Comparison of ENCODE assay signal across 27 cellular contexts in the genomic region with DNA sequence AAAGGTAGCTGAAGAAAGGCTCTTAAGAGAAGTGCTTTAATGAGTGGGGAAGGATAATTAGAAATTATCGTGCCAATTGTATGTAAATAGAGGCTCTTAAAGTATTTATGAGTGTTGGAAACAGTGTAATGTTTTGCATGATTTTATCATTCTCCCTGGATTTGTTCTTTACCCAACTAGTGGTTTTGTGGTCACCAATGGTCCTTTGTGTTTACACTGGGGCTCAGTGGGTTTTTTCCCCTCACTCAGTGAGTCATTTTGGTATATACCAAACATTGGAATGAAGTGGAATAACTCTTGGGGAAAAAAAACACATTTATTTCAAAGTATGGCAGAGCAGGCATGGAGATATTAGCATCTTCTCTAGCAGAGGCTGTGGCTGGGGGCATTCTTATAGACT. TPM values are rescaled to one million over a fixed set of nuclear protein-coding genes. Genes with fewer than 3 reads are reported as not detected.
A peak's percentile ranks its signal among the peaks of the same experiment; 100 is the strongest.
DNase-seq lines count a peak whose midpoint lies in the region; ATAC-seq, FAIRE-seq and TF ChIP-seq lines count a peak whose summit lies in the region.
"Had no signal": no experiment of that assay in that cellular context is flagged by ENCODE, and none has a peak within 500 bp of the region (broad histone marks: within the 10 kb centered on the region; RNA-seq: fewer than 3 reads in every experiment).

No MANE protein-coding gene starts in this region.

- TF ChIP-seq CTCF in astrocyte (IDR thresholded peaks at IDR 0.05; ENCODE audit: insufficient read depth, low read depth, low read length), result no peak
- no peak for TF ChIP-seq CTCF in HFFc6 (IDR thresholded peaks at IDR 0.05)

- H3K9me3 ChIP-seq in astrocyte (ENCODE audit: insufficient read depth, low read depth, low read length), result peaks cover 6% of the 10 kb centered on the region
- H3K9me3 ChIP-seq: HAP-1 had no signal

- no peaks in the 10 kb centered on the region for H3K36me3 ChIP-seq in astrocyte (ENCODE audit: insufficient read depth, low read length)
- H3K36me3 ChIP-seq: HAP-1 had no signal

- no peak for FAIRE-seq in astrocyte (lab: Jason Lieb, UNC)
- no peak for FAIRE-seq in H54 (lab: Jason Lieb, UNC)

- peaks cover 39% of the 10 kb centered on the region for H3K27me3 ChIP-seq in astrocyte (ENCODE audit: insufficient read depth, low read length)

- no peak for TF ChIP-seq POLR2A in H54 (IDR thresholded peaks at IDR 0.05; ENCODE audit: low read depth, low read length)

- ATAC-seq in left colon, result no peak
- ATAC-seq: CD8-positive, alpha-beta T cell had no signal

- no peaks in the 10 kb centered on the region for H3K79me2 ChIP-seq in astrocyte (ENCODE audit: insufficient read depth, low read length)

- H2AFZ ChIP-seq in astrocyte (ENCODE audit: low read depth, low read length), result no peak overlapping the region

- H3K4me1 Mint-ChIP-seq in astrocyte (ENCODE audit: low read depth, unreplicated experiment) (peaks cover 8% of the 10 kb centered on the region), HFFc6 (ENCODE audit: low read depth) (no peaks in the 10 kb centered on the region)

- no peaks in the 10 kb centered on the region for H3K36me3 Mint-ChIP-seq in astrocyte (ENCODE audit: low read depth, unreplicated experiment)
- H3K36me3 Mint-ChIP-seq in HFFc6 (ENCODE audit: low read depth), result no peaks in the 10 kb centered on the region
- H3K36me3 Mint-ChIP-seq: CD8-positive, alpha-beta T cell had no signal

- H3K4me3 ChIP-seq in astrocyte (ENCODE audit: insufficient read depth, low read depth, low read length), result no peak overlapping the region
- H3K4me3 ChIP-seq: HAP-1, SK-N-MC had no signal

- no peaks in the 10 kb centered on the region for H3K4me1 ChIP-seq in astrocyte (ENCODE audit: insufficient read depth, low read length)
- H3K4me1 ChIP-seq: HAP-1 had no signal

- no peak overlapping the region for H3K27ac Mint-ChIP-seq in astrocyte (ENCODE audit: unreplicated experiment)
- H3K27ac Mint-ChIP-seq in HFFc6, result no peak overlapping the region
- H3K27ac Mint-ChIP-seq: CD8-positive, alpha-beta T cell had no signal

- H3K27ac ChIP-seq in astrocyte (ENCODE audit: low read depth, low read length), result no peak overlapping the region
- H3K27ac ChIP-seq: 22Rv1, HL-60, KMS-11, SK-N-MC had no signal

- no peaks in the 10 kb centered on the region for H4K20me1 ChIP-seq in astrocyte (ENCODE audit: insufficient read depth, low read length)

- no peak overlapping the region for H3K9ac ChIP-seq in astrocyte (ENCODE audit: low read length)
- H3K9ac ChIP-seq: KMS-11 had no signal

- peaks cover 19% of the 10 kb centered on the region for H3K27me3 Mint-ChIP-seq in astrocyte (ENCODE audit: low read depth, unreplicated experiment)
- peaks cover 27% of the 10 kb centered on the region for H3K27me3 Mint-ChIP-seq in HFFc6 (ENCODE audit: insufficient read depth)

- intact Hi-C loops in left colon (cut with DNase I, micrococcal nuclease), result no loop called here

- no peak overlapping the region for H3K4me2 ChIP-seq in astrocyte (ENCODE audit: low read length)
- H3K4me2 ChIP-seq: KMS-11 had no signal

- peak; percentile 6 for DNase-seq in A172 (ENCODE audit: low spot score)
- DNase-seq in LHCN-M2 (ENCODE audit: low read depth), result peak; percentile 39
- DNase-seq in astrocyte (ENCODE audit: low read depth), result peak; percentile 39
- DNase-seq in glomerular visceral epithelial cell (ENCODE audit: extremely low spot score), result peak; percentile 36
- DNase-seq in H54 (ENCODE audit: insufficient read length, low spot score), result no peak
- no peak for DNase-seq in NCI-H2196 treated with DMSO at 0.1 percent for 48 hours (lab: John Stamatoyannopoulos, UW; ENCODE audit: unreplicated experiment)
- no peak for DNase-seq in HFFc6
- DNase-seq in left colon, result no peak
- DNase-seq: AML-193; C1 segment of cervical spinal cord; CD8-positive, alpha-beta T cell; DND-41; GF-D8; NCI-H1694; NCI-H2081; NCI-H2171; NCI-H524 treated with DMSO at 0.1 percent for 48 hours; NCI-H82; SHP77; SW 1271 had no signal

- peaks cover 5% of the 10 kb centered on the region for H3K9me3 Mint-ChIP-seq in astrocyte (ENCODE audit: unreplicated experiment)
- H3K9me3 Mint-ChIP-seq in HFFc6, result peaks cover 5% of the 10 kb centered on the region; the same call in 1 of the 2 replicates
- H3K9me3 Mint-ChIP-seq: CD8-positive, alpha-beta T cell had no signal

- H3K4me3 Mint-ChIP-seq in astrocyte (ENCODE audit: unreplicated experiment) (no peak overlapping the region), HFFc6 (no peak overlapping the region)
- H3K4me3 Mint-ChIP-seq: CD8-positive, alpha-beta T cell had no signal

RNA-seq across cellular contexts. Expression of a gene that starts 20.8 kb away (rescaled TPM):
- total RNA-seq in A172 (2014; rRNA removed; shearing (Covaris generic)), result 0.19 and 0.93 TPM in 2 replicates
- total RNA-seq in LHCN-M2 (2014; rRNA removed) (not detected in 2 replicates), astrocyte (0.27 and 0.77 TPM in 2 replicates), left colon (under 1 TPM; 0.12 to 0.53 TPM)
- not detected for polyA plus RNA-seq in LHCN-M2 (2012)
- total RNA-seq in HFFc6 (2021; fragmentation: NEBNext Ultra II Directional; extraction: Animal tissue kit (Norgen Biotek cat#: 25700)), result not detected
- total RNA-seq: CD8-positive, alpha-beta T cell; HT-29 had no signal
- polyA plus RNA-seq: AG04450 had no signal

Comparison
In these comparisons a context has a peak if more than half of its experiments do, and no peak if none do; other contexts are left out.
1. DNase-seq: peak in A172 (single experiment), LHCN-M2 (single experiment), astrocyte (single experiment) and glomerular visceral epithelial cell (single experiment); none in H54 (single experiment), NCI-H2196 treated with DMSO at 0.1 percent for 48 hours (single experiment), HFFc6 (single experiment) and left colon (0 of 2).